In the genomic region with DNA sequence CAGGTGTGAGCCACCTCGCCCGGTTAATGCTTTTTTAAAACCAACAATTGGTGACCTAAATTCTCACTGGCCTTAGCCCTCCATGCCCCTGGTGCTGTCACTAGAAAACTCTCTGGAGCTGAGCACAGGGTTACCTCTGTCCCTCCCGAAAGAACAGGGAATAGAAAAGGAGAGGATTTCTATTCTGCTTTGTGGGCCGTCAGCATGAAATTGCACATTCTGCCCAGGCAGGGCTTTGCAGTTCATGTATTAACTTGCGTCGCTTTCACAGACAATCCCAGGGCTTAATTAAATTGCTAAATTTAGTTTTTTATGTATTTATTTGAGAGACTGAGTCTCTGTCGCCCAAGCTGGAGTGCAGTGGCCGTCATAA, we compare ENCODE assay signal across 8 cellular contexts. TPM values are rescaled to one million over a fixed set of nuclear protein-coding genes. Genes with fewer than 3 reads are reported as not detected.
DNase-seq lines count a peak whose midpoint lies in the region; ATAC-seq, FAIRE-seq and TF ChIP-seq lines count a peak whose summit lies in the region.

No MANE protein-coding gene starts in this region.

- H4K20me1 ChIP-seq in BLaER1 (peaks cover 15% of the 10 kb centered on the region; the same call in 1 of the 2 replicates), astrocyte (ENCODE audit: insufficient read depth, low read length) (no peaks in the 10 kb centered on the region)

- intact Hi-C loops in transverse colon (cut with DNase I; ENCODE audit: low total_unique reads) = loop anchor here (1.0 kb wide), 1 partner anchor 27 kb away; a partner anchor contains a TSS

- TF ChIP-seq POLR2A in transverse colon (IDR thresholded peaks at IDR 0.05) = no peak

- peaks cover 30% of the 10 kb centered on the region for H3K36me3 Mint-ChIP-seq in astrocyte (ENCODE audit: low read depth, unreplicated experiment)

- peak overlapping the region; percentile 18 for H3K27ac Mint-ChIP-seq in astrocyte (ENCODE audit: unreplicated experiment)

- H3K4me3 ChIP-seq in BLaER1 (peak overlapping the region; percentile 82), astrocyte (ENCODE audit: insufficient read depth, low read depth, low read length) (peak overlapping the region; percentile 68), liver (ENCODE audit: low read depth in 1 of 3, low read length in 3 of 3) (peak overlapping the region; percentile 59 to 82 (median 73)), transverse colon (peak overlapping the region; percentile 52 to 94 (median 80))

- DNase-seq in astrocyte (ENCODE audit: low read depth) = no peak
- DNase-seq in transverse colon = no peak
- no peak for DNase-seq in A172 (ENCODE audit: low spot score)
- DNase-seq in NCI-H2171 (lab: John Stamatoyannopoulos, UW) = no peak
- no peak for DNase-seq in middle frontal gyrus (ENCODE audit: extremely low spot score, low spot score)

- H3K9me3 ChIP-seq in BLaER1 (peaks cover 35% of the 10 kb centered on the region), astrocyte (ENCODE audit: insufficient read depth, low read depth, low read length) (peaks cover 17% of the 10 kb centered on the region), liver (ENCODE audit: control insufficient read depth in 4 of 4, low read length in 3 of 4) (peaks cover 6 to 26% (median 20%) of the 10 kb centered on the region in 4 donors), transverse colon (peaks cover 7 to 10% of the 10 kb centered on the region in 2 donors)

- H3K27me3 Mint-ChIP-seq in astrocyte (ENCODE audit: low read depth, unreplicated experiment) = no peaks in the 10 kb centered on the region

- H3K27ac ChIP-seq in BLaER1 = peak overlapping the region; percentile 45; the same call in 1 of the 2 replicates
- H3K27ac ChIP-seq in astrocyte (ENCODE audit: low read depth, low read length) = no peak overlapping the region
- H3K27ac ChIP-seq in liver (ENCODE audit: low read depth in 1 of 2, low read length in 2 of 2) = peak overlapping the region; percentile 21 to 37
- peak overlapping the region; percentile 78 to 97 (median 93) for H3K27ac ChIP-seq in transverse colon

- H3K9ac ChIP-seq in BLaER1 = peak overlapping the region; percentile 85
- peak overlapping the region; percentile 58 for H3K9ac ChIP-seq in astrocyte (ENCODE audit: low read length)
- peak overlapping the region; percentile 63 to 65 for H3K9ac ChIP-seq in liver (ENCODE audit: low read depth in 1 of 2, low read length in 2 of 2)

- peak; percentile 20 for ATAC-seq in HG03342 (IDR thresholded peaks at IDR 0.05; ENCODE audit: unreplicated experiment)

- H3K27me3 ChIP-seq in BLaER1 (no peaks in the 10 kb centered on the region), astrocyte (ENCODE audit: insufficient read depth, low read length) (no peaks in the 10 kb centered on the region), liver (ENCODE audit: control insufficient read depth in 4 of 4, insufficient read depth in 4 of 4, low read length in 3 of 4) (no peaks in the 10 kb centered on the region), transverse colon (no peaks in the 10 kb centered on the region)

- H3K9me3 Mint-ChIP-seq in astrocyte (ENCODE audit: unreplicated experiment) = peaks cover 23% of the 10 kb centered on the region

- peaks cover 6% of the 10 kb centered on the region for H3K79me2 ChIP-seq in astrocyte (ENCODE audit: insufficient read depth, low read length)

- H3K4me1 ChIP-seq in BLaER1 (peaks cover 17% of the 10 kb centered on the region), astrocyte (ENCODE audit: insufficient read depth, low read length) (no peaks in the 10 kb centered on the region), liver (ENCODE audit: control insufficient read depth in 4 of 4, insufficient read depth in 4 of 4, low read length in 3 of 4) (peaks cover 2 to 16% (median 8%) of the 10 kb centered on the region in 4 donors), transverse colon (peaks cover 0 to 17% (median 10%) of the 10 kb centered on the region in 4 donors)

- WGBS in liver = 18% methylated on average over 8 of the region's 8 CpGs
- 0 to 21% methylated on average over 3 to 8 of the region's 8 CpGs for WGBS in transverse colon (ENCODE audit: low coverage in 1 of 2), 2 donors

- H2AFZ ChIP-seq in astrocyte (ENCODE audit: low read depth, low read length) = peak overlapping the region; percentile 67

- no peak for TF ChIP-seq EP300 in transverse colon (IDR thresholded peaks at IDR 0.05; ENCODE audit: low read depth)

- H3K4me2 ChIP-seq in BLaER1 (peak overlapping the region; percentile 90), astrocyte (ENCODE audit: low read length) (peak overlapping the region; percentile 91)

- TF ChIP-seq CTCF in astrocyte (IDR thresholded peaks at IDR 0.05; ENCODE audit: insufficient read depth, low read depth, low read length) (no peak), liver (IDR thresholded peaks at IDR 0.05; ENCODE audit: low read depth, low read length, missing input control) (no peak), transverse colon (IDR thresholded peaks at IDR 0.05) (no peak)

- in situ Hi-C loops in transverse colon (cut with MboI; ENCODE audit: low pct_ligation_motif_present in 1 of 4, low pct_unique_long_range_greater_than_20kb in 1 of 4, low sequenced_read_pairs in 3 of 4) = no loop called here

- H3K4me3 Mint-ChIP-seq in astrocyte (ENCODE audit: unreplicated experiment) = peak overlapping the region; percentile 85

- peaks cover 57% of the 10 kb centered on the region for H3K36me3 ChIP-seq in BLaER1
- peaks cover 6% of the 10 kb centered on the region for H3K36me3 ChIP-seq in astrocyte (ENCODE audit: insufficient read depth, low read length)
- peaks cover 7 to 25% (median 20%) of the 10 kb centered on the region in 4 donors for H3K36me3 ChIP-seq in liver (ENCODE audit: control insufficient read depth in 4 of 4, insufficient read depth in 3 of 4, low read depth in 1 of 4, low read length in 3 of 4)
- peaks cover 0 to 21% (median 9%) of the 10 kb centered on the region in 4 donors for H3K36me3 ChIP-seq in transverse colon

- FAIRE-seq in astrocyte (lab: Jason Lieb, UNC) = no peak

- H3K4me1 Mint-ChIP-seq in astrocyte (ENCODE audit: low read depth, unreplicated experiment) = peaks cover 7% of the 10 kb centered on the region

- TF ChIP-seq RAD21 in liver (IDR thresholded peaks at IDR 0.05) = no peak

TF ChIP-seq in liver, 16 proteins besides CTCF, POLR2A, EP300 and RAD21 (continues in another document):
- TF ChIP-seq HNF4A (conservative IDR thresholded peaks at IDR 0.05) = no peak
- TF ChIP-seq, protein P1, sequence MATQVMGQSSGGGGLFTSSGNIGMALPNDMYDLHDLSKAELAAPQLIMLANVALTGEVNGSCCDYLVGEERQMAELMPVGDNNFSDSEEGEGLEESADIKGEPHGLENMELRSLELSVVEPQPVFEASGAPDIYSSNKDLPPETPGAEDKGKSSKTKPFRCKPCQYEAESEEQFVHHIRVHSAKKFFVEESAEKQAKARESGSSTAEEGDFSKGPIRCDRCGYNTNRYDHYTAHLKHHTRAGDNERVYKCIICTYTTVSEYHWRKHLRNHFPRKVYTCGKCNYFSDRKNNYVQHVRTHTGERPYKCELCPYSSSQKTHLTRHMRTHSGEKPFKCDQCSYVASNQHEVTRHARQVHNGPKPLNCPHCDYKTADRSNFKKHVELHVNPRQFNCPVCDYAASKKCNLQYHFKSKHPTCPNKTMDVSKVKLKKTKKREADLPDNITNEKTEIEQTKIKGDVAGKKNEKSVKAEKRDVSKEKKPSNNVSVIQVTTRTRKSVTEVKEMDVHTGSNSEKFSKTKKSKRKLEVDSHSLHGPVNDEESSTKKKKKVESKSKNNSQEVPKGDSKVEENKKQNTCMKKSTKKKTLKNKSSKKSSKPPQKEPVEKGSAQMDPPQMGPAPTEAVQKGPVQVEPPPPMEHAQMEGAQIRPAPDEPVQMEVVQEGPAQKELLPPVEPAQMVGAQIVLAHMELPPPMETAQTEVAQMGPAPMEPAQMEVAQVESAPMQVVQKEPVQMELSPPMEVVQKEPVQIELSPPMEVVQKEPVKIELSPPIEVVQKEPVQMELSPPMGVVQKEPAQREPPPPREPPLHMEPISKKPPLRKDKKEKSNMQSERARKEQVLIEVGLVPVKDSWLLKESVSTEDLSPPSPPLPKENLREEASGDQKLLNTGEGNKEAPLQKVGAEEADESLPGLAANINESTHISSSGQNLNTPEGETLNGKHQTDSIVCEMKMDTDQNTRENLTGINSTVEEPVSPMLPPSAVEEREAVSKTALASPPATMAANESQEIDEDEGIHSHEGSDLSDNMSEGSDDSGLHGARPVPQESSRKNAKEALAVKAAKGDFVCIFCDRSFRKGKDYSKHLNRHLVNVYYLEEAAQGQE (IDR thresholded peaks at IDR 0.05) = no peak
- TF ChIP-seq RXRA (IDR thresholded peaks at IDR 0.05) = no peak
- TF ChIP-seq TAF1 (conservative IDR thresholded peaks at IDR 0.05) = no peak
- TF ChIP-seq JUND (IDR thresholded peaks at IDR 0.05) = no peak
- TF ChIP-seq GABPA (IDR thresholded peaks at IDR 0.05 in 1 of 2, conservative IDR thresholded peaks at IDR 0.05 in 1 of 2) = no peak
- no peak for TF ChIP-seq SP1 (IDR thresholded peaks at IDR 0.05)
- no peak for TF ChIP-seq HNF4G (IDR thresholded peaks at IDR 0.05)
- TF ChIP-seq FOXA1 (IDR thresholded peaks at IDR 0.05) = no peak
- TF ChIP-seq EGR1 (IDR thresholded peaks at IDR 0.05; ENCODE audit: low read depth in 2 of 2) = no peak

RNA-seq across cellular contexts. Expression of a gene that starts 0.6 kb away (rescaled TPM):
- total RNA-seq in astrocyte (8.8 and 12.6 TPM in 2 replicates), liver (1 to 10 TPM; 3.4 to 3.5 TPM), transverse colon (10 to 100 TPM in 3 of 4 donors, 1 to 10 TPM in 1; 9.4 to 20.1 (median 10.7) TPM)
- polyA plus RNA-seq in liver = 1 to 10 TPM; 1.8 to 7.3 TPM
- 11.3 and 12.6 TPM in 2 replicates for total RNA-seq in A172 (2014; rRNA removed; shearing (Covaris generic))

RNA-seq across cellular contexts. Expression of a gene that starts 27.0 kb away (rescaled TPM):
- 13.2 and 16.5 TPM in 2 replicates for total RNA-seq in astrocyte
- total RNA-seq in liver = 1 to 10 TPM; 4.0 to 4.9 TPM
- polyA plus RNA-seq in liver = 1 to 10 TPM; 1.6 to 3.5 TPM
- total RNA-seq in transverse colon = 10 to 100 TPM in 1 of 4 donors, 1 to 10 TPM in 3; 1.1 to 34.2 (median 6.8) TPM
- 12.7 and 14.6 TPM in 2 replicates for total RNA-seq in A172 (2014; rRNA removed; shearing (Covaris generic))

RNA-seq across cellular contexts. Expression of a gene that starts 39.7 kb away (rescaled TPM):
- total RNA-seq in astrocyte (5.7 and 5.8 TPM in 2 replicates), liver (under 1 TPM; 0.08 to 0.89 TPM), transverse colon (1 to 10 TPM in 2 of 4 donors, under 1 TPM in 1, not detected in 1; 0.68 to 6.6 (median 1.6) TPM)
- under 1 TPM; 0.21 to 0.25 TPM for polyA plus RNA-seq in liver
- 1.3 and 1.4 TPM in 2 replicates for total RNA-seq in A172 (2014; rRNA removed; shearing (Covaris generic))
